ENCODE assay signal across 1 cellular context in the genomic region with DNA sequence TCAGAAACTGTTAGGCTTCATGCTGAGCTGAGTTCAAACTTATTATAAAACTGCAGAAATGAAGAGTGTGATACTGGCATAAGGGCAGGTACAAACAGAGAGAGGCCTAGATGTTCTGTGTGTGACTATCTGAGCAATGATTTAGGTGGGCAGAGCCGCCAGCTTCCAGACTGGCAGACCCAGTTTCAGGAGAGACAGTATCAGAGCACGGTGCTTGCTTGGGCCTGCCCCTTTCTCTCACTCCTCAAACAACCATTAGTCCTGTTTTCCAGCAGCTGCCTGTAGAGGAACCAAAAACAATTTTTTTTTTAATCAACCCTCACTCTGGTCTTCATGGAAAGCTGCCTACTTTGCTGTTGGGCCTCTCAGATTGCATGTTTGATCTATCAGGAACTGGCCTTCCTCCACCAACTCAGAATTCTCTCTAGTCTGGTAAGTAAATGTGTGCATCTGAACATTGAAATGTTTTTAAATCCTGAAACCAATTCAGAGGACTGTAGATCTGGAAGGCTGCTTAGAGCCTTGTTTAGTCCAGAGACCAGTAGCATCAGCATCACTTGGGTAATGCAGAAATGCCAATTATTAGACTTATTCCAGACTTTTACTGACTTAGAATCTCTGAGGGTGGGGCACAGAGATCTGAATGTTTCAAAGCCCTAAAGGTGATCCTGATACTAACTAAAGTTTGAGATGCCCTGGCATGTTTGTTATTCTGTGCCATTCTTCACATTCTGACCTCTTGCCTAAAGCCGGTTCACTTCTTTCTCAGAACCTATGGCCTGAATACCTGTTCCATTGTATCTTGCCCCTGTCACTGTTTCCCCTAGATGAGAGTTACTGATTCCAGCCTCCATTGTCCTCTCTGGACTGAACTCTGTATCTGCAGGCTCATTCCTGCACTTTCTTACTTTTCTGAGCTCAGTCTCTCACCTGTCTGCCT.
TF ChIP-seq lines count a peak whose summit lies in the region.

No MANE protein-coding gene starts in this region.

TF ChIP-seq in A549, 52 proteins besides CTCF, POLR2A, EP300 and RAD21 (continued from another document):
- TF ChIP-seq, protein P1, sequence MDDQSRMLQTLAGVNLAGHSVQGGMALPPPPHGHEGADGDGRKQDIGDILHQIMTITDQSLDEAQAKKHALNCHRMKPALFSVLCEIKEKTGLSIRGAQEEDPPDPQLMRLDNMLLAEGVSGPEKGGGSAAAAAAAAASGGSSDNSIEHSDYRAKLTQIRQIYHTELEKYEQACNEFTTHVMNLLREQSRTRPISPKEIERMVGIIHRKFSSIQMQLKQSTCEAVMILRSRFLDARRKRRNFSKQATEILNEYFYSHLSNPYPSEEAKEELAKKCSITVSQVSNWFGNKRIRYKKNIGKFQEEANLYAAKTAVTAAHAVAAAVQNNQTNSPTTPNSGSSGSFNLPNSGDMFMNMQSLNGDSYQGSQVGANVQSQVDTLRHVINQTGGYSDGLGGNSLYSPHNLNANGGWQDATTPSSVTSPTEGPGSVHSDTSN (IDR thresholded peaks at IDR 0.05): no peak
- TF ChIP-seq CHD4 (IDR thresholded peaks at IDR 0.05; ENCODE audit: borderline replicate concordance): no peak
- no peak for TF ChIP-seq ZFP36 (IDR thresholded peaks at IDR 0.05; ENCODE audit: borderline replicate concordance, partially characterized antibody)
- no peak for TF ChIP-seq GATA3 (IDR thresholded peaks at IDR 0.05; ENCODE audit: borderline replicate concordance)
- no peak for TF ChIP-seq SMC3 (IDR thresholded peaks at IDR 0.05)
- no peak for TF ChIP-seq EHF (CRISPR knock-in tag; IDR thresholded peaks at IDR 0.05)
- no peak for TF ChIP-seq HES2 (IDR thresholded peaks at IDR 0.05)
- no peak for TF ChIP-seq HOXA7 (CRISPR knock-in tag; IDR thresholded peaks at IDR 0.05)
- TF ChIP-seq, protein P2, sequence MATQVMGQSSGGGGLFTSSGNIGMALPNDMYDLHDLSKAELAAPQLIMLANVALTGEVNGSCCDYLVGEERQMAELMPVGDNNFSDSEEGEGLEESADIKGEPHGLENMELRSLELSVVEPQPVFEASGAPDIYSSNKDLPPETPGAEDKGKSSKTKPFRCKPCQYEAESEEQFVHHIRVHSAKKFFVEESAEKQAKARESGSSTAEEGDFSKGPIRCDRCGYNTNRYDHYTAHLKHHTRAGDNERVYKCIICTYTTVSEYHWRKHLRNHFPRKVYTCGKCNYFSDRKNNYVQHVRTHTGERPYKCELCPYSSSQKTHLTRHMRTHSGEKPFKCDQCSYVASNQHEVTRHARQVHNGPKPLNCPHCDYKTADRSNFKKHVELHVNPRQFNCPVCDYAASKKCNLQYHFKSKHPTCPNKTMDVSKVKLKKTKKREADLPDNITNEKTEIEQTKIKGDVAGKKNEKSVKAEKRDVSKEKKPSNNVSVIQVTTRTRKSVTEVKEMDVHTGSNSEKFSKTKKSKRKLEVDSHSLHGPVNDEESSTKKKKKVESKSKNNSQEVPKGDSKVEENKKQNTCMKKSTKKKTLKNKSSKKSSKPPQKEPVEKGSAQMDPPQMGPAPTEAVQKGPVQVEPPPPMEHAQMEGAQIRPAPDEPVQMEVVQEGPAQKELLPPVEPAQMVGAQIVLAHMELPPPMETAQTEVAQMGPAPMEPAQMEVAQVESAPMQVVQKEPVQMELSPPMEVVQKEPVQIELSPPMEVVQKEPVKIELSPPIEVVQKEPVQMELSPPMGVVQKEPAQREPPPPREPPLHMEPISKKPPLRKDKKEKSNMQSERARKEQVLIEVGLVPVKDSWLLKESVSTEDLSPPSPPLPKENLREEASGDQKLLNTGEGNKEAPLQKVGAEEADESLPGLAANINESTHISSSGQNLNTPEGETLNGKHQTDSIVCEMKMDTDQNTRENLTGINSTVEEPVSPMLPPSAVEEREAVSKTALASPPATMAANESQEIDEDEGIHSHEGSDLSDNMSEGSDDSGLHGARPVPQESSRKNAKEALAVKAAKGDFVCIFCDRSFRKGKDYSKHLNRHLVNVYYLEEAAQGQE (IDR thresholded peaks at IDR 0.05): no peak
